In the genomic region with DNA sequence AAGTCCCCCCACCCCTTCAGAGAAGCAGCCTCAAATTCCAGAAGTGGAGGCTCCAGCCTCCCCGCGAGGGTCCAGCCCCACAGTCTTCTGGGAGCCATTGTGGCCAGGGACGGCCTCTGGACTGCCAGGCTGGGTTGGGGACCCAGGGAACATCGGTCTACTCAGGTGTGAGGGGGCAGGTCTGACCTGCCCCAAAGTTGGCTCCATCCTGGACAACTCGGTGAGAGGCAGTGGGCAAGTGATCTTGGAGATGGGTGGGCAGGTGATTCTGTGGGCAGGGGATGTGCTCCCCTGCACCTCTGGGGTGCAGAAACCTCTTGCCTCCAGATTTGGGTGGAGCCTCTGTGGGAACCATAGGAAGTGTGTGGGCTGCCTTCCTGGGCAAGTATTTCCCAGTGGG, we compare ENCODE assay signal across 25 cellular contexts. TPM values are rescaled to one million over a fixed set of nuclear protein-coding genes. Genes with fewer than 3 reads are reported as not detected.
DNase-seq lines count a peak whose midpoint lies in the region; ATAC-seq and TF ChIP-seq lines count a peak whose summit lies in the region.
"Had no signal": no experiment of that assay in that cellular context is flagged by ENCODE, and none has a peak within 500 bp of the region (broad histone marks: within the 10 kb centered on the region; RNA-seq: fewer than 3 reads in every experiment).

No MANE protein-coding gene starts in this region.

- H3K4me3 ChIP-seq in BLaER1 treated with 17β-estradiol and CSF1 and Interleukin-3, amounts not matched to agents 10 nM and 100 nM = no peak overlapping the region
- no peak overlapping the region for H3K4me3 ChIP-seq in HUES64 (ENCODE audit: low read length)
- no peak overlapping the region for H3K4me3 ChIP-seq in mesendoderm (ENCODE audit: low read length)
- no peak overlapping the region for H3K4me3 ChIP-seq in smooth muscle cell
- H3K4me3 ChIP-seq: A549 had no signal

- peak overlapping the region; percentile 85 for H3K56ac ChIP-seq in mesendoderm (ENCODE audit: low read length)

- 94% methylated on average over 5 of the region's 5 CpGs for WGBS in HUES64
- WGBS in mesendoderm (ENCODE audit: extremely low coverage, insufficient coverage, low lambda C conversion rate) = no CpG with 5 or more reads among the region's 5 CpGs
- WGBS in smooth muscle cell (ENCODE audit: low lambda C conversion rate) = 92% methylated on average over 5 of the region's 5 CpGs

- no peak overlapping the region for H3K9ac ChIP-seq in BLaER1 treated with 17β-estradiol and CSF1 and Interleukin-3, amounts not matched to agents 10 nM and 100 nM
- H3K9ac ChIP-seq in HUES64 (ENCODE audit: low read depth, low read length) (0 out of 2 replicates have a peak overlapping the region, but pooled peaks have one; percentile 5), mesendoderm (ENCODE audit: low read length) (no peak overlapping the region), smooth muscle cell (ENCODE audit: low read depth) (no peak overlapping the region)

- H2AFZ ChIP-seq in smooth muscle cell (ENCODE audit: low read depth) = no peak overlapping the region

- H3K79me2 ChIP-seq in mesendoderm (ENCODE audit: control insufficient read depth, insufficient read depth, low read length) (no peaks in the 10 kb centered on the region), smooth muscle cell (ENCODE audit: low read depth) (no peaks in the 10 kb centered on the region)

- H2AK5ac ChIP-seq in mesendoderm (ENCODE audit: low read length) = no peak overlapping the region

- TF ChIP-seq CTCF in smooth muscle cell (IDR thresholded peaks at IDR 0.05; ENCODE audit: borderline replicate concordance, insufficient read depth, poor library complexity, severe bottlenecking) = no peak

- H3K18ac ChIP-seq in mesendoderm (ENCODE audit: low read length) = no peak overlapping the region

- ATAC-seq in HG03460 (IDR thresholded peaks at IDR 0.05; ENCODE audit: unreplicated experiment) = no peak
- ATAC-seq: CD8-positive, alpha-beta T cell had no signal

- peaks cover 11 to 25% (median 19%) of the 10 kb centered on the region in 11 experiments; a peak in 20 of 22 replicates for H3K27me3 ChIP-seq in BLaER1 treated with 17β-estradiol and CSF1 and Interleukin-3, amounts not matched to agents 10 nM and 100 nM
- peaks cover 21% of the 10 kb centered on the region for H3K27me3 ChIP-seq in HUES64 (ENCODE audit: insufficient read depth, low read length)
- peaks cover 2% of the 10 kb centered on the region for H3K27me3 ChIP-seq in mesendoderm (ENCODE audit: insufficient read depth, low read length, poor library complexity)
- peaks cover 4% of the 10 kb centered on the region for H3K27me3 ChIP-seq in smooth muscle cell (ENCODE audit: low read depth)

- no peaks in the 10 kb centered on the region for H3K36me3 ChIP-seq in BLaER1 treated with 17β-estradiol and CSF1 and Interleukin-3, amounts not matched to agents 10 nM and 100 nM
- H3K36me3 ChIP-seq in HUES64 (ENCODE audit: insufficient read depth, low read length) (no peaks in the 10 kb centered on the region), mesendoderm (ENCODE audit: control insufficient read depth, insufficient read depth, low read length) (no peaks in the 10 kb centered on the region), smooth muscle cell (ENCODE audit: low read depth) (no peaks in the 10 kb centered on the region)

- no peaks in the 10 kb centered on the region for H4K20me1 ChIP-seq in BLaER1 treated with 17β-estradiol and CSF1 and Interleukin-3, amounts not matched to agents 10 nM and 100 nM
- H4K20me1 ChIP-seq in smooth muscle cell (ENCODE audit: low read depth) = no peaks in the 10 kb centered on the region

- H3K4ac ChIP-seq in mesendoderm (ENCODE audit: low read depth, low read length) = no peak overlapping the region

- H4K5ac ChIP-seq in mesendoderm (ENCODE audit: low read length) = no peak overlapping the region

- peak overlapping the region; percentile 65 to 93 (median 85) for H3K4me2 ChIP-seq in BLaER1 treated with 17β-estradiol and CSF1 and Interleukin-3, amounts not matched to agents 10 nM and 100 nM
- no peak overlapping the region for H3K4me2 ChIP-seq in mesendoderm (ENCODE audit: low read length)
- H3K4me2 ChIP-seq in smooth muscle cell = peak overlapping the region; percentile 81

- no peaks in the 10 kb centered on the region for H3K79me1 ChIP-seq in mesendoderm (ENCODE audit: low read length)

- no peak overlapping the region for H3K27ac ChIP-seq in BLaER1 treated with 17β-estradiol and CSF1 and Interleukin-3, amounts not matched to agents 10 nM and 100 nM
- H3K27ac ChIP-seq in HUES64 (ENCODE audit: low read depth, low read length) (no peak overlapping the region), mesendoderm (ENCODE audit: low read depth, low read length) (no peak overlapping the region), smooth muscle cell (ENCODE audit: low read depth) (no peak overlapping the region)
- H3K27ac ChIP-seq: A549, C4-2B had no signal

- no peak overlapping the region for H2BK15ac ChIP-seq in mesendoderm (replicated peaks; ENCODE audit: low read depth)

- no peak overlapping the region for H2BK5ac ChIP-seq in mesendoderm (ENCODE audit: low read length)

- H3K4me1 ChIP-seq in BLaER1 treated with 17β-estradiol and CSF1 and Interleukin-3, amounts not matched to agents 10 nM and 100 nM = peaks cover 34 to 59% (median 47%) of the 10 kb centered on the region in 10 experiments
- H3K4me1 ChIP-seq in HUES64 (ENCODE audit: insufficient read depth, low read length) (no peaks in the 10 kb centered on the region), mesendoderm (ENCODE audit: control insufficient read depth, low read depth, low read length) (no peaks in the 10 kb centered on the region), smooth muscle cell (ENCODE audit: low read depth) (no peaks in the 10 kb centered on the region)

- H3K9me3 ChIP-seq in BLaER1 treated with 17β-estradiol and CSF1 and Interleukin-3, amounts not matched to agents 10 nM and 100 nM (replicated peaks in 1 of 11) = no peaks in the 10 kb centered on the region
- no peaks in the 10 kb centered on the region for H3K9me3 ChIP-seq in HUES64 (ENCODE audit: insufficient read depth, low read depth, low read length)
- no peaks in the 10 kb centered on the region for H3K9me3 ChIP-seq in smooth muscle cell (replicated peaks; ENCODE audit: low read depth)
- H3K9me3 ChIP-seq: A549 had no signal

- no peak overlapping the region for H2BK120ac ChIP-seq in mesendoderm (ENCODE audit: low read depth, low read length)

- H3F3A ChIP-seq in smooth muscle cell (ENCODE audit: low read depth) = no peaks in the 10 kb centered on the region

- DNase-seq in mesendoderm = no peak
- DNase-seq in smooth muscle cell (lab: John Stamatoyannopoulos, UW; ENCODE audit: unreplicated experiment) = no peak
- no peak for DNase-seq in NOMO-1 treated with dmso at 0.1 percent for 144 hours (lab: John Stamatoyannopoulos, UW; ENCODE audit: unreplicated experiment)
- DNase-seq in activated T-cell treated with anti-CD3 and anti-CD28 coated beads for 4 hours = no peak
- DNase-seq: AML-193; CD8-positive, alpha-beta T cell; DMS79 treated with DMSO at 0.1 percent for 48 hours; GF-D8; IMR-90; KG1; MM.1S; NCI-H1417 treated with DMSO at 0.1 percent for 48 hours; NCI-H1694 treated with DMSO at 0.1 percent for 48 hours; NCI-H2081; NCI-H2227 treated with DMSO at 0.1 percent for 48 hours; NCI-H526 treated with DMSO at 0.1 percent for 48 hours; RPMI8226; SHP77 treated with DMSO at 0.1 percent for 48 hours had no signal

- H3K23ac ChIP-seq in mesendoderm (ENCODE audit: low read length) = no peak overlapping the region

- no peak overlapping the region for H4K8ac ChIP-seq in mesendoderm (ENCODE audit: low read depth, low read length)

RNA-seq across cellular contexts. Expression of gene SLC22A7, which starts 12.2 kb away (rescaled TPM):
- polyA plus RNA-seq in HUES64 (2013, experiment 1 of 2) = not detected
- polyA plus RNA-seq in HUES64 (2013, experiment 2 of 2) = not detected
- polyA plus RNA-seq in mesendoderm (2013, experiment 1 of 2) = not detected
- polyA plus RNA-seq in mesendoderm (2013, experiment 2 of 2) = not detected
- total RNA-seq in smooth muscle cell = not detected in 2 replicates
- polyA plus RNA-seq in smooth muscle cell = not detected in 2 replicates
- total RNA-seq: CD8-positive, alpha-beta T cell; H7; IMR-90; NCI-H460 had no signal
- polyA plus RNA-seq: A549, IMR-90 had no signal

RNA-seq across cellular contexts. Expression of gene CRIP3, which starts 22.8 kb away (rescaled TPM):
- polyA plus RNA-seq in HUES64 (2013, experiment 1 of 2) = 9.5 TPM
- polyA plus RNA-seq in HUES64 (2013, experiment 2 of 2) = 12.8 TPM
- polyA plus RNA-seq in mesendoderm (2013, experiment 1 of 2) = 7.6 TPM
- 7.5 TPM for polyA plus RNA-seq in mesendoderm (2013, experiment 2 of 2)
- not detected in 2 replicates for total RNA-seq in smooth muscle cell
- 0.44 TPM in 1 of 2 replicates, not detected in the other for polyA plus RNA-seq in smooth muscle cell
- total RNA-seq: IMR-90, NCI-H460 had no signal
- polyA plus RNA-seq: IMR-90 had no signal

RNA-seq across cellular contexts. Expression of gene TTBK1, which starts 42.6 kb away (rescaled TPM):
- 0.85 TPM for polyA plus RNA-seq in HUES64 (2013, experiment 1 of 2)
- 0.63 TPM for polyA plus RNA-seq in HUES64 (2013, experiment 2 of 2)
- polyA plus RNA-seq in mesendoderm (2013, experiment 1 of 2) = 0.06 TPM
- polyA plus RNA-seq in mesendoderm (2013, experiment 2 of 2) = 0.07 TPM
- total RNA-seq in smooth muscle cell = not detected in 2 replicates
- polyA plus RNA-seq in smooth muscle cell = 0.17 TPM in 1 of 2 replicates, not detected in the other
- total RNA-seq: H7, IMR-90, NCI-H460 had no signal

RNA-seq across cellular contexts. Expression of gene DNPH1, which starts 56.6 kb away (rescaled TPM):
- 40.0 TPM for polyA plus RNA-seq in HUES64 (2013, experiment 1 of 2)
- 55.0 TPM for polyA plus RNA-seq in HUES64 (2013, experiment 2 of 2)
- 36.2 TPM for polyA plus RNA-seq in mesendoderm (2013, experiment 1 of 2)
- 35.8 TPM for polyA plus RNA-seq in mesendoderm (2013, experiment 2 of 2)
- total RNA-seq in smooth muscle cell = 18.4 and 33.8 TPM in 2 replicates
- 82.1 and 82.4 TPM in 2 replicates for polyA plus RNA-seq in smooth muscle cell
